Comparison of ENCODE assay signal across 16 cellular contexts in genomic region chr1:155026154-155026553, GRCh38. TPM values are rescaled to one million over a fixed set of nuclear protein-coding genes. Genes with fewer than 3 reads are reported as not detected.
A peak's percentile ranks its signal among the peaks of the same experiment; 100 is the strongest.
DNase-seq lines count a peak whose midpoint lies in the region; ATAC-seq, FAIRE-seq and TF ChIP-seq lines count a peak whose summit lies in the region.
"Had no signal": no experiment of that assay in that cellular context is flagged by ENCODE, and none has a peak within 500 bp of the region (broad histone marks: within the 10 kb centered on the region; RNA-seq: fewer than 3 reads in every experiment).

No MANE protein-coding gene starts in this region.

- in situ Hi-C loops in GM13976 (cut with MboI; ENCODE audit: low sequenced_read_pairs, unreplicated experiment): no loop called here

- no peaks in the 10 kb centered on the region for H3K9me3 ChIP-seq in kidney (ENCODE audit: control insufficient read depth in 1 of 2, low read length in 2 of 2)

- CTCF ChIA-PET in RWPE1 (lab: Yijun Ruan, JAX): interaction anchor here (0.6 to 0.8 kb wide), 2 partner anchors 34 to 429 kb away, joined by 3 read pairs; no protein-coding TSS in a partner anchor

- intact Hi-C loops in kidney (cut with DNase I): no loop called here

- TF ChIP-seq CTCF in RWPE1 (conservative IDR thresholded peaks at IDR 0.05; ENCODE audit: low read depth) (no peak), kidney (IDR thresholded peaks at IDR 0.05; ENCODE audit: borderline replicate concordance, extremely low read depth, insufficient read depth) (no peak), GM13976 (IDR thresholded peaks at IDR 0.05; ENCODE audit: borderline replicate concordance, control extremely low read depth, extremely low read depth, insufficient read depth, missing control alignments) (no peak)

- POLR2A ChIA-PET in RWPE1 (lab: Yijun Ruan, JAX; ENCODE audit: low non-redundant PET): no interaction called here

- peaks cover 0 to 2% (median 0%) of the 10 kb centered on the region in 6 donors for H3K9me3 Mint-ChIP-seq in immature natural killer cell
- H3K9me3 Mint-ChIP-seq: CD14-positive monocyte had no signal

- H3K27ac ChIP-seq in RWPE1 (peak overlapping the region; percentile 26), kidney (ENCODE audit: low read depth in 2 of 2, low read length in 2 of 2) (no peak overlapping the region)

- no peak overlapping the region for H3K4me3 ChIP-seq in kidney (ENCODE audit: low read length in 2 of 2)

- no peaks in the 10 kb centered on the region for H3K36me3 Mint-ChIP-seq in immature natural killer cell

- no peaks in the 10 kb centered on the region for H3K4me1 ChIP-seq in kidney (ENCODE audit: control insufficient read depth in 1 of 2, insufficient read depth in 1 of 2, low read depth in 1 of 2, low read length in 2 of 2)

- no peaks in the 10 kb centered on the region for H3K36me3 ChIP-seq in kidney (ENCODE audit: control insufficient read depth in 1 of 2, insufficient read depth in 2 of 2, low read length in 2 of 2)

- no peaks in the 10 kb centered on the region for H3K4me1 Mint-ChIP-seq in immature natural killer cell

- FAIRE-seq in kidney (lab: Jason Lieb, UNC): no peak

- DNase-seq in ELR (ENCODE audit: low read depth) (peak; percentile 19), RWPE1 (ENCODE audit: low spot score) (no peak), kidney (peak; percentile 61), immature natural killer cell (no peak), GM13976 (ENCODE audit: low spot score) (no peak)
- DNase-seq: AML-193, DMS 273 treated with DMSO at 0.1 percent for 48 hours, HCEC 1CT, KG1, NCI-H1092, NCI-H2081 treated with DMSO at 0.1 percent for 48 hours, NCI-H510A treated with DMSO at 0.1 percent for 48 hours, NCI-H82 had no signal

- no peak overlapping the region for H3K4me3 Mint-ChIP-seq in immature natural killer cell
- H3K4me3 Mint-ChIP-seq: CD14-positive monocyte had no signal

- H3K27ac Mint-ChIP-seq in immature natural killer cell: no peak overlapping the region

- ATAC-seq in HG03520 (IDR thresholded peaks at IDR 0.05; ENCODE audit: unreplicated experiment): no peak
- ATAC-seq: Right ventricle myocardium inferior had no signal

- H3K9ac ChIP-seq in kidney (ENCODE audit: low read length in 2 of 2): no peak overlapping the region

- peaks cover 0 to 6% (median 3%) of the 10 kb centered on the region in 3 donors for H3K27me3 Mint-ChIP-seq in immature natural killer cell (ENCODE audit: low read depth in 3 of 3)

RNA-seq across cellular contexts. Expression of gene DCST2, which starts 7.4 kb away (rescaled TPM):
- total RNA-seq in kidney: 1.4 TPM
- polyA plus RNA-seq in kidney (ENCODE audit: insufficient read depth, low read depth, low replicate concordance): 0.43 TPM
- not detected for polyA plus RNA-seq in immature natural killer cell
- polyA plus RNA-seq: CD14-positive monocyte had no signal

RNA-seq across cellular contexts. Expression of gene DCST1, which starts 7.5 kb away (rescaled TPM):
- not detected for total RNA-seq in kidney
- not detected for polyA plus RNA-seq in kidney (ENCODE audit: insufficient read depth, low read depth, low replicate concordance)
- not detected for polyA plus RNA-seq in immature natural killer cell
- total RNA-seq: Right ventricle myocardium inferior had no signal
- polyA plus RNA-seq: CD14-positive monocyte had no signal

RNA-seq across cellular contexts. Expression of gene ZBTB7B, which starts 23.6 kb away (rescaled TPM):
- total RNA-seq in kidney: 68.7 TPM
- 20.1 TPM for polyA plus RNA-seq in kidney (ENCODE audit: insufficient read depth, low read depth, low replicate concordance)
- polyA plus RNA-seq in immature natural killer cell: 1 to 10 TPM in 2 of 3 donors, under 1 TPM in 1; 0.96 to 3.3 (median 1.8) TPM

RNA-seq across cellular contexts. Expression of gene ADAM15, which starts 25.0 kb away (rescaled TPM):
- 152 TPM for total RNA-seq in kidney
- 68.4 TPM for polyA plus RNA-seq in kidney (ENCODE audit: insufficient read depth, low read depth, low replicate concordance)
- polyA plus RNA-seq in immature natural killer cell: 10 to 100 TPM; 10.4 to 27.1 (median 24.3) TPM

RNA-seq across cellular contexts. Expression of gene LENEP, which starts 32.8 kb away (rescaled TPM):
- not detected for total RNA-seq in kidney
- polyA plus RNA-seq in kidney (ENCODE audit: insufficient read depth, low read depth, low replicate concordance): not detected
- polyA plus RNA-seq in immature natural killer cell: not detected
- total RNA-seq: Right ventricle myocardium inferior had no signal
- polyA plus RNA-seq: CD14-positive monocyte had no signal

Comparison
In these comparisons a context has a peak if more than half of its experiments do, and no peak if none do; other contexts are left out.
1. DNase-seq: peak in ELR (single experiment) and kidney (single experiment); none in RWPE1 (single experiment), immature natural killer cell (0 of 3) and GM13976 (single experiment).